ENCODE assay signal across 2 cellular contexts in the genomic region with DNA sequence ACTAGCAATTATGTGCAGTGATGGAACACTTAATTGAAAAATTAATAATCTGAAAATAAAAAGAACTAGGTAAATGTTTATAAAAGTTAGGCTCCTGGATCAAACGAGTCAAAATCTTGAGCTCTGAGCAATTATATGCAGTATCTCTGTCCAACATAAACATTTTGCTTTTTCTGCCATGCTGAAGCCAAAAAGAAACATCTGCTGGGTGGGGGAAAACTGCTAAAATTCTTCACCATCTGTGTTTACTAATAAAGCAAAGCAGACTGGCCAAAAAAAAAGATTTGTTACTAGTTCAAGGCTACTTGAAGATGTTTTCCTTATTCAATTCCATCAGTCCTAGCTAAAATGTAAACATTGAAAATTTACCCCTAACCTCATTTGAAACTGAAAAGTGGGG.
TF ChIP-seq lines count a peak whose summit lies in the region.

No MANE protein-coding gene starts in this region.

TF ChIP-seq in endothelial cell of umbilical vein, 7 proteins besides CTCF, POLR2A, EP300 and RAD21 (continued from another document):
- TF ChIP-seq GATA2 (IDR thresholded peaks at IDR 0.05; ENCODE audit: insufficient read depth, insufficient read length, low read depth, low read length) (no peak), EZH2 (IDR thresholded peaks at IDR 0.05; ENCODE audit: borderline replicate concordance, low read depth, low read length, severe bottlenecking) (no peak)
- TF ChIP-seq, protein P1, sequence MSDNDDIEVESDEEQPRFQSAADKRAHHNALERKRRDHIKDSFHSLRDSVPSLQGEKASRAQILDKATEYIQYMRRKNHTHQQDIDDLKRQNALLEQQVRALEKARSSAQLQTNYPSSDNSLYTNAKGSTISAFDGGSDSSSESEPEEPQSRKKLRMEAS (IDR thresholded peaks at IDR 0.05; ENCODE audit: insufficient read depth, insufficient read length), result no peak
TF ChIP-seq in endothelial cell of umbilical vein: peak in this region for 0.

TF ChIP-seq in SK-N-SH, 30 proteins besides CTCF, POLR2A, EP300 and RAD21 (continued from another document):
- no peak for TF ChIP-seq SMC3 (IDR thresholded peaks at IDR 0.05; ENCODE audit: low read depth, low read length)
- TF ChIP-seq, protein P2, sequence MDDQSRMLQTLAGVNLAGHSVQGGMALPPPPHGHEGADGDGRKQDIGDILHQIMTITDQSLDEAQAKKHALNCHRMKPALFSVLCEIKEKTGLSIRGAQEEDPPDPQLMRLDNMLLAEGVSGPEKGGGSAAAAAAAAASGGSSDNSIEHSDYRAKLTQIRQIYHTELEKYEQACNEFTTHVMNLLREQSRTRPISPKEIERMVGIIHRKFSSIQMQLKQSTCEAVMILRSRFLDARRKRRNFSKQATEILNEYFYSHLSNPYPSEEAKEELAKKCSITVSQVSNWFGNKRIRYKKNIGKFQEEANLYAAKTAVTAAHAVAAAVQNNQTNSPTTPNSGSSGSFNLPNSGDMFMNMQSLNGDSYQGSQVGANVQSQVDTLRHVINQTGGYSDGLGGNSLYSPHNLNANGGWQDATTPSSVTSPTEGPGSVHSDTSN (IDR thresholded peaks at IDR 0.05), result no peak
